ENCODE assay signal across 33 cellular contexts in the genomic region with DNA sequence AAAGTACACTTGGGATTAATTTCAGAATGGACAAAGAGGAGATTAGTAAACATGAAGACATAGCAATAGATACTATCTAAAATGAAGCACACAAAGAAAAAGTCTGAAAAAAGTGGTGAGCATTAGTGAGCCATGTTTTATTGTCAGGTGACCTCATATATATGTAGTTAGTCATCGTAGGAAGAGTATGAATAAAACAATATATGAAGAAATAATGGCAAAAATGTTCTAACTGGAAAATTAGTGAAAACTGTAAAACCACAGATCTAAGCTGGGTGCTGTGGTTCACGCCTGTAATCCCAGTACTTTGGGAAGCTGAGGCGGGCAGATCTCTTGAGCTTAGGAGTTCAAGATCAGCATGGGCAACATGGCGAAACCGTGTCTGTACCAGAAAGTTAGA.
DNase-seq lines count a peak whose midpoint lies in the region; ATAC-seq, FAIRE-seq and TF ChIP-seq lines count a peak whose summit lies in the region.
"Had no signal": no experiment of that assay in that cellular context is flagged by ENCODE, and none has a peak within 500 bp of the region (broad histone marks: within the 10 kb centered on the region; RNA-seq: fewer than 3 reads in every experiment).

No MANE protein-coding gene starts in this region.

- no peak overlapping the region for H3K4me3 Mint-ChIP-seq in activated T-helper 17 cell treated with anti-CD3 and anti-CD28 coated beads, Interleukin-2, amount 50 U/mL, for 72 hours
- no peak overlapping the region for H3K4me3 Mint-ChIP-seq in CD4-positive, alpha-beta memory T cell
- H3K4me3 Mint-ChIP-seq: activated CD8-positive, alpha-beta memory T cell treated with anti-CD3 and anti-CD28 coated beads, Interleukin-2, amount 10 ng/mL, durations not matched to agents 7 days and 5 days; activated naive CD4-positive, alpha-beta T cell treated with anti-CD3 and anti-CD28 coated beads, Interleukin-2, amount 10 ng/mL, durations not matched to agents 7 days and 5 days; nephron had no signal

- TF ChIP-seq POLR2A in GM12891 (IDR thresholded peaks at IDR 0.05; ENCODE audit: low read depth, low read length) = no peak

- no peaks in the 10 kb centered on the region for H3K36me3 ChIP-seq in CD4-positive, alpha-beta memory T cell (ENCODE audit: insufficient read depth, low read length)
- H3K36me3 ChIP-seq in WERI-Rb-1 = peaks cover 74% of the 10 kb centered on the region

- H3K27ac ChIP-seq in epithelial cell of prostate (peak overlapping the region; percentile 31), WERI-Rb-1 (no peak overlapping the region)
- H3K27ac ChIP-seq in CD4-positive, alpha-beta memory T cell (ENCODE audit: low read depth, low read length) = no peak overlapping the region
- H3K27ac ChIP-seq: BLaER1, KMS-11, PC-9, spleen, transverse colon, VCaP had no signal

- no peak overlapping the region for H3K4me3 ChIP-seq in CD4-positive, alpha-beta memory T cell (ENCODE audit: low read length in 2 of 2)
- H3K4me3 ChIP-seq in WERI-Rb-1 (ENCODE audit: low read depth, low read length) = no peak overlapping the region
- H3K4me3 ChIP-seq: BLaER1, HAP-1, lung, PC-9, spleen, transverse colon had no signal

- intact Hi-C loops in CD4-positive, alpha-beta memory T cell (cut with micrococcal nuclease) = no loop called here

- peaks cover 9% of the 10 kb centered on the region for H3K4me1 ChIP-seq in CD4-positive, alpha-beta memory T cell (ENCODE audit: insufficient read depth, low read length)

- peaks cover 97% of the 10 kb centered on the region for H3K36me3 Mint-ChIP-seq in activated T-helper 17 cell treated with anti-CD3 and anti-CD28 coated beads, Interleukin-2, amount 50 U/mL, for 72 hours (ENCODE audit: low read depth)
- peaks cover 37 to 46% of the 10 kb centered on the region in 2 donors for H3K36me3 Mint-ChIP-seq in CD4-positive, alpha-beta memory T cell

- no peak for ATAC-seq in activated T-helper 17 cell treated with anti-CD3 and anti-CD28 coated beads, Interleukin-2, amount 50 U/mL, for 72 hours (replicated peaks)
- ATAC-seq in HG03175 (IDR thresholded peaks at IDR 0.05; ENCODE audit: unreplicated experiment) = no peak
- ATAC-seq: activated CD8-positive, alpha-beta memory T cell treated with anti-CD3 and anti-CD28 coated beads, Interleukin-2, amount 10 ng/mL, durations not matched to agents 7 days and 5 days had no signal

- CTCF ChIA-PET in CD4-positive, alpha-beta memory T cell (lab: Charles Lee; ENCODE audit: partially characterized antibody) = interaction anchor here (0.8 to 1.2 kb wide), 4 partner anchors 22 to 443 kb away, joined by 3 to 4 read pairs (median 3); no protein-coding TSS in a partner anchor

- TF ChIP-seq CTCF in WERI-Rb-1 (IDR thresholded peaks at IDR 0.05; ENCODE audit: low read depth, low read length) = no peak

- H3K4me1 Mint-ChIP-seq in activated T-helper 17 cell treated with anti-CD3 and anti-CD28 coated beads, Interleukin-2, amount 50 U/mL, for 72 hours = peaks cover 19% of the 10 kb centered on the region
- H3K4me1 Mint-ChIP-seq in CD4-positive, alpha-beta memory T cell = peaks cover 9 to 19% (median 13%) of the 10 kb centered on the region in 4 donors
- H3K4me1 Mint-ChIP-seq: nephron had no signal

- no peaks in the 10 kb centered on the region for H3K27me3 Mint-ChIP-seq in activated T-helper 17 cell treated with anti-CD3 and anti-CD28 coated beads, Interleukin-2, amount 50 U/mL, for 72 hours
- H3K27me3 Mint-ChIP-seq in CD4-positive, alpha-beta memory T cell = no peaks in the 10 kb centered on the region
- H3K27me3 Mint-ChIP-seq: activated CD8-positive, alpha-beta memory T cell treated with anti-CD3 and anti-CD28 coated beads, Interleukin-2, amount 10 ng/mL, durations not matched to agents 7 days and 5 days; activated naive CD4-positive, alpha-beta T cell treated with anti-CD3 and anti-CD28 coated beads, Interleukin-2, amount 10 ng/mL, durations not matched to agents 7 days and 5 days had no signal

- DNase-seq in A172 (ENCODE audit: low spot score) (peak; percentile 5), GM12891 (ENCODE audit: insufficient read length, low spot score) (no peak), epithelial cell of prostate (ENCODE audit: low read depth, low spot score) (no peak), NCI-H187 treated with DMSO at 0.1 percent for 48 hours (lab: John Stamatoyannopoulos, UW) (no peak), WERI-Rb-1 (no peak)
- no peak for DNase-seq in CD4-positive, alpha-beta memory T cell
- DNase-seq: ACHN; activated CD4-positive, alpha-beta T cell treated with anti-CD3 and anti-CD28 coated beads, Interleukin-2, amount 50 U/mL, for 1 hour; activated CD8-positive, alpha-beta memory T cell treated with anti-CD3 and anti-CD28 coated beads, Interleukin-2, amount 10 ng/mL, durations not matched to agents 7 days and 5 days; activated naive CD4-positive, alpha-beta T cell treated with anti-CD3 and anti-CD28 coated beads, Interleukin-2, amount 10 ng/mL, durations not matched to agents 7 days and 5 days; anterior cingulate cortex; caudate nucleus; GDM1; kidney glomerular epithelial cell; NCI-H1436 treated with DMSO at 0.1 percent for 48 hours; NCI-H2171; NCI-H510A treated with DMSO at 0.1 percent for 48 hours; NK-92 treated with Interleukin-12 subunit alpha and Interleukin-12 subunit beta, amount 100 ng/mL, for 24 hours; PC-9; retina; SHP77; spleen; stimulated activated CD4-positive, alpha-beta T cell treated with anti-CD3 and anti-CD28 coated beads, Interleukin-2, amount 100 ng/mL, for 48 hours; T-helper 9 cell; transverse colon had no signal

- POLR2A ChIA-PET in CD4-positive, alpha-beta memory T cell (lab: Charles Lee; ENCODE audit: partially characterized antibody) = no interaction called here

- FAIRE-seq in GM12891 (lab: Jason Lieb, UNC) = peak; percentile 9

- H3K9me3 ChIP-seq in CD4-positive, alpha-beta memory T cell (ENCODE audit: control insufficient read depth in 1 of 2, low read length in 2 of 2) = no peaks in the 10 kb centered on the region
- H3K9me3 ChIP-seq in WERI-Rb-1 (ENCODE audit: severe bottlenecking) = no peaks in the 10 kb centered on the region
- H3K9me3 ChIP-seq: HAP-1, transverse colon had no signal

- no peaks in the 10 kb centered on the region for H3K9me3 Mint-ChIP-seq in activated T-helper 17 cell treated with anti-CD3 and anti-CD28 coated beads, Interleukin-2, amount 50 U/mL, for 72 hours
- peaks cover 0 to 9% (median 0%) of the 10 kb centered on the region in 8 donors for H3K9me3 Mint-ChIP-seq in CD4-positive, alpha-beta memory T cell
- H3K9me3 Mint-ChIP-seq: activated naive CD4-positive, alpha-beta T cell treated with anti-CD3 and anti-CD28 coated beads, Interleukin-2, amount 10 ng/mL, durations not matched to agents 7 days and 5 days had no signal

- H3K27ac Mint-ChIP-seq in activated T-helper 17 cell treated with anti-CD3 and anti-CD28 coated beads, Interleukin-2, amount 50 U/mL, for 72 hours = peak overlapping the region; percentile 22
- no peak overlapping the region for H3K27ac Mint-ChIP-seq in CD4-positive, alpha-beta memory T cell
- H3K27ac Mint-ChIP-seq: activated CD8-positive, alpha-beta memory T cell treated with anti-CD3 and anti-CD28 coated beads, Interleukin-2, amount 10 ng/mL, durations not matched to agents 7 days and 5 days; activated naive CD4-positive, alpha-beta T cell treated with anti-CD3 and anti-CD28 coated beads, Interleukin-2, amount 10 ng/mL, durations not matched to agents 7 days and 5 days; nephron had no signal

- H3K27me3 ChIP-seq in CD4-positive, alpha-beta memory T cell (ENCODE audit: insufficient read depth, low read length) = no peaks in the 10 kb centered on the region
- no peaks in the 10 kb centered on the region for H3K27me3 ChIP-seq in WERI-Rb-1 (ENCODE audit: insufficient read depth, low read depth, severe bottlenecking)
- H3K27me3 ChIP-seq: BLaER1, spleen, transverse colon had no signal

TF ChIP-seq in GM12891, 5 proteins besides CTCF, POLR2A, EP300 and RAD21:
- no peak for TF ChIP-seq POLR2AphosphoS5 (IDR thresholded peaks at IDR 0.05; ENCODE audit: low read depth, low read length)
- no peak for TF ChIP-seq TAF1 (IDR thresholded peaks at IDR 0.05; ENCODE audit: low read depth, low read length)
- TF ChIP-seq PAX5 (IDR thresholded peaks at IDR 0.05; ENCODE audit: insufficient read depth, low read length, severe bottlenecking) = no peak
